8 cellular contexts compared by ENCODE assay signal in genomic region chr3:48240711-48241491, GRCh38. TPM values are rescaled to one million over a fixed set of nuclear protein-coding genes. Genes with fewer than 3 reads are reported as not detected.
A peak's percentile ranks its signal among the peaks of the same experiment; 100 is the strongest.
DNase-seq lines count a peak whose midpoint lies in the region; ATAC-seq, FAIRE-seq and TF ChIP-seq lines count a peak whose summit lies in the region.

TSS of gene ZNF589 (plus strand) at chr3:48241104. CDS start at chr3:48241172, 68 bp downstream.

- H3K9me3 ChIP-seq in SK-N-SH = no peaks in the 10 kb centered on the region
- H3K9me3 ChIP-seq in pancreas = no peaks in the 10 kb centered on the region
- no peaks in the 10 kb centered on the region for H3K9me3 ChIP-seq in tibial artery

- peak within 1 kb of the TSS; percentile 61 to 78 for H3K27ac ChIP-seq in SK-N-SH (ENCODE audit: low read depth in 2 of 2, low read length in 1 of 2)
- peak within 1 kb of the TSS; percentile 67 to 83 (median 76) for H3K27ac ChIP-seq in pancreas
- H3K27ac ChIP-seq in tibial artery = peak within 1 kb of the TSS; percentile 62 to 84

- H3K4me3 Mint-ChIP-seq in HFFc6 = peak within 1 kb of the TSS; percentile 90
- H3K4me3 Mint-ChIP-seq in activated naive CD4-positive, alpha-beta T cell treated with anti-CD3 and anti-CD28 coated beads, Interleukin-2, amount 50 U/mL, for 24 hours = peak within 1 kb of the TSS; percentile 91
- H3K4me3 Mint-ChIP-seq in glutamatergic neuron (ENCODE audit: unreplicated experiment) = peak within 1 kb of the TSS; percentile 94

- POLR2A ChIA-PET in GM10248 (lab: Yijun Ruan, JAX) (no interaction called here), SK-N-SH (lab: Yijun Ruan, JAX) (interaction anchor here (0.6 to 1.1 kb wide), 5 partner anchors 13 to 206 kb away, joined by 3 to 4 read pairs (median 4); partner anchors contain the start of genes CCDC51, CDC25A and TMA7)

- peaks cover 7% of the 10 kb centered on the region for H3K79me2 ChIP-seq in SK-N-SH (ENCODE audit: insufficient read depth)

- TF ChIP-seq RAD21 in SK-N-SH (IDR thresholded peaks at IDR 0.05; ENCODE audit: low read length) = no peak

- TF ChIP-seq CTCF in GM10248 (IDR thresholded peaks at IDR 0.05; ENCODE audit: control extremely low read depth, extremely low read depth, low read depth, missing control alignments) = peak; percentile 53
- TF ChIP-seq CTCF in HFFc6 (IDR thresholded peaks at IDR 0.05) = peak; percentile 44; the same call in 1 of the 2 replicates
- peak; percentile 29 for TF ChIP-seq CTCF in SK-N-SH (IDR thresholded peaks at IDR 0.05)
- no peak for TF ChIP-seq CTCF in glutamatergic neuron (IDR thresholded peaks at IDR 0.05; ENCODE audit: partially characterized antibody, unreplicated experiment)
- TF ChIP-seq CTCF in pancreas (IDR thresholded peaks at IDR 0.05) = no peak
- peak in 1 of 2 experiments; percentile 14 for TF ChIP-seq CTCF in tibial artery (IDR thresholded peaks at IDR 0.05)

- no peaks in the 10 kb centered on the region for H4K20me1 ChIP-seq in SK-N-SH (ENCODE audit: insufficient read depth)

- FAIRE-seq in pancreas (lab: Jason Lieb, UNC) = no peak

- H2AFZ ChIP-seq in SK-N-SH (ENCODE audit: low read depth) = peak within 1 kb of the TSS; percentile 98

- WGBS in SK-N-SH (ENCODE audit: low lambda C conversion rate) = 16% methylated on average over 15 of the region's 57 CpGs
- WGBS in pancreas, 2 donors = 4 to 5% methylated on average over 47 to 57 of the region's 57 CpGs

- no peaks in the 10 kb centered on the region for H3K9me3 Mint-ChIP-seq in HFFc6
- H3K9me3 Mint-ChIP-seq in activated naive CD4-positive, alpha-beta T cell treated with anti-CD3 and anti-CD28 coated beads, Interleukin-2, amount 50 U/mL, for 24 hours = no peaks in the 10 kb centered on the region
- peaks cover 8% of the 10 kb centered on the region for H3K9me3 Mint-ChIP-seq in glutamatergic neuron (ENCODE audit: unreplicated experiment)

- DNase-seq in GM10248 (ENCODE audit: extremely low spot score) = peak; percentile 96
- peak; percentile 93 for DNase-seq in HFFc6
- DNase-seq in NAMALWA (ENCODE audit: low spot score) = peak; percentile 94
- peak; percentile 94 for DNase-seq in SK-N-SH
- DNase-seq in glutamatergic neuron = peak; percentile 92
- DNase-seq in pancreas = peak; percentile 91 to 96 (median 94)
- DNase-seq in tibial artery = peak; percentile 90 to 94

- no peaks in the 10 kb centered on the region for H3K27me3 Mint-ChIP-seq in HFFc6 (ENCODE audit: insufficient read depth)
- H3K27me3 Mint-ChIP-seq in activated naive CD4-positive, alpha-beta T cell treated with anti-CD3 and anti-CD28 coated beads, Interleukin-2, amount 50 U/mL, for 24 hours = no peaks in the 10 kb centered on the region
- no peaks in the 10 kb centered on the region for H3K27me3 Mint-ChIP-seq in glutamatergic neuron (ENCODE audit: unreplicated experiment)

- no peaks in the 10 kb centered on the region for H3K9me2 ChIP-seq in SK-N-SH

- H3K4me3 ChIP-seq in SK-N-SH (ENCODE audit: low read depth in 2 of 2, low read length in 1 of 2) (peak within 1 kb of the TSS; percentile 69), pancreas (peak within 1 kb of the TSS; percentile 55 to 83 (median 62)), tibial artery (peak within 1 kb of the TSS; percentile 58 to 78)

- H3K4me1 ChIP-seq in SK-N-SH (ENCODE audit: control insufficient read depth in 1 of 2, insufficient read depth in 2 of 2, low read depth in 1 of 2, low read length in 1 of 2) (no peaks in the 10 kb centered on the region; a peak in 1 of 4 replicates), pancreas (no peaks in the 10 kb centered on the region), tibial artery (peaks cover 3 to 20% (median 11%) of the 10 kb centered on the region in 4 donors)

- H3K27ac Mint-ChIP-seq in HFFc6 (peak within 1 kb of the TSS; percentile 73), glutamatergic neuron (ENCODE audit: unreplicated experiment) (peak within 1 kb of the TSS; percentile 88)
- peak within 1 kb of the TSS; percentile 90 for H3K27ac Mint-ChIP-seq in activated naive CD4-positive, alpha-beta T cell treated with anti-CD3 and anti-CD28 coated beads, Interleukin-2, amount 50 U/mL, for 24 hours

- CTCF ChIA-PET in GM10248 (lab: Yijun Ruan, JAX) = interaction anchor here (0.9 to 3.1 kb wide), 13 partner anchors 8 to 316 kb away, joined by 3 to 32 read pairs (median 4); partner anchors contain the start of gene PFKFB4
- CTCF ChIA-PET in SK-N-SH (lab: Yijun Ruan, JAX) = interaction anchor here (0.6 to 7.4 kb wide), 7 partner anchors 9 to 195 kb away, joined by 3 to 70 read pairs (median 7); partner anchors contain the start of gene PLXNB1

- H3K9ac ChIP-seq in SK-N-SH = peak within 1 kb of the TSS; percentile 76

- H3K4me1 Mint-ChIP-seq in HFFc6 (ENCODE audit: low read depth) (peaks cover 18% of the 10 kb centered on the region), glutamatergic neuron (ENCODE audit: low read depth, unreplicated experiment) (peaks cover 17% of the 10 kb centered on the region)
- H3K4me1 Mint-ChIP-seq in activated naive CD4-positive, alpha-beta T cell treated with anti-CD3 and anti-CD28 coated beads, Interleukin-2, amount 50 U/mL, for 24 hours = peaks cover 21% of the 10 kb centered on the region

- H3K27me3 ChIP-seq in SK-N-SH (ENCODE audit: insufficient read depth) (no peaks in the 10 kb centered on the region), pancreas (no peaks in the 10 kb centered on the region), tibial artery (no peaks in the 10 kb centered on the region)

- intact Hi-C loops in pancreas (cut with DNase I) = no loop called here
- intact Hi-C loops in tibial artery (cut with DNase I; ENCODE audit: low total_unique reads) = no loop called here

- TF ChIP-seq EP300 in SK-N-SH (IDR thresholded peaks at IDR 0.05; ENCODE audit: borderline replicate concordance in 1 of 2, low read depth in 1 of 2, low read length in 1 of 2) = no peak

- H3K4me2 ChIP-seq in SK-N-SH = peak within 1 kb of the TSS; percentile 81

- H3K36me3 ChIP-seq in SK-N-SH (replicated peaks in 1 of 2; ENCODE audit: control insufficient read depth in 1 of 2, insufficient read depth in 2 of 2, low read length in 1 of 2) (no peaks in the 10 kb centered on the region), pancreas (no peaks in the 10 kb centered on the region), tibial artery (no peaks in the 10 kb centered on the region)

- no peaks in the 10 kb centered on the region for H3F3A ChIP-seq in SK-N-SH (replicated peaks; ENCODE audit: insufficient read depth)

- no peaks in the 10 kb centered on the region for H3K36me3 Mint-ChIP-seq in HFFc6 (ENCODE audit: low read depth)
- peaks cover 2% of the 10 kb centered on the region for H3K36me3 Mint-ChIP-seq in activated naive CD4-positive, alpha-beta T cell treated with anti-CD3 and anti-CD28 coated beads, Interleukin-2, amount 50 U/mL, for 24 hours
- H3K36me3 Mint-ChIP-seq in glutamatergic neuron (ENCODE audit: unreplicated experiment) = no peaks in the 10 kb centered on the region

- peak; percentile 97 to 98 (median 98) for ATAC-seq in pancreas

TF ChIP-seq in SK-N-SH, 30 proteins besides CTCF, POLR2A, EP300 and RAD21 (continues in another document):
- TF ChIP-seq FOXJ3 (CRISPR knock-in tag; IDR thresholded peaks at IDR 0.05) = no peak
- no peak for TF ChIP-seq GATA2 (CRISPR knock-in tag; IDR thresholded peaks at IDR 0.05)
- TF ChIP-seq NRF1 (IDR thresholded peaks at IDR 0.05; ENCODE audit: low read depth, low read length) = peak; percentile 74
- no peak for TF ChIP-seq IRF3 (IDR thresholded peaks at IDR 0.05; ENCODE audit: low read depth, low read length)
- 0 out of 2 replicates have a peak, but pooled peaks have one; percentile 7 for TF ChIP-seq USF1 (IDR thresholded peaks at IDR 0.05; ENCODE audit: borderline replicate concordance, low read depth)
- no peak for TF ChIP-seq MXI1 (IDR thresholded peaks at IDR 0.05; ENCODE audit: low read depth, low read length)
- TF ChIP-seq MEF2A (IDR thresholded peaks at IDR 0.05; ENCODE audit: borderline replicate concordance, low read depth) = no peak
- no peak for TF ChIP-seq SIN3A (IDR thresholded peaks at IDR 0.05; ENCODE audit: borderline replicate concordance, low read depth, low read length)
- no peak for TF ChIP-seq RXRA (IDR thresholded peaks at IDR 0.05; ENCODE audit: borderline replicate concordance, low read depth)
- no peak for TF ChIP-seq NFIC (IDR thresholded peaks at IDR 0.05; ENCODE audit: borderline replicate concordance)
- TF ChIP-seq CHD2 (IDR thresholded peaks at IDR 0.05; ENCODE audit: low read length, partially characterized antibody) = peak; percentile 87
- no peak for TF ChIP-seq USF2 (IDR thresholded peaks at IDR 0.05; ENCODE audit: borderline replicate concordance, low read depth, low read length)

RNA-seq across cellular contexts. Expression of gene ZNF589, which starts in this region (rescaled TPM):
- 1 to 10 TPM; 2.4 to 3.5 (median 2.9) TPM for total RNA-seq in HFFc6 (2021; fragmentation: NEBNext Ultra II Directional; extraction: Animal tissue kit (Norgen Biotek cat#: 25700))
- polyA plus RNA-seq in SK-N-SH (2012; rRNA removed) (4.4 and 8.0 TPM in 2 replicates), pancreas (1 to 10 TPM; 7.0 to 7.2 TPM)
- 3.5 and 3.8 TPM in 2 replicates for polyA plus RNA-seq in SK-N-SH (2012; cell fraction: cytosol; rRNA removed)
- polyA plus RNA-seq in SK-N-SH (2012; cell fraction: nucleus; rRNA removed) = 29.3 and 36.3 TPM in 2 replicates
- total RNA-seq in glutamatergic neuron (ENCODE audit: unreplicated experiment) (48.2 TPM), pancreas (1 to 10 TPM; 3.6 to 8.1 (median 4.3) TPM)

Comparison
In these comparisons a context has a peak if more than half of its experiments do, and no peak if none do; other contexts are left out.
1. Peak in every context shown above with its lines: DNase-seq, ATAC-seq, H3K4me3 ChIP-seq and H3K27ac ChIP-seq.
2. CTCF ChIP-seq: peak in GM10248 (single experiment), HFFc6 (single experiment) and SK-N-SH (single experiment); none in glutamatergic neuron (single experiment) and pancreas (0 of 4).